1 cellular context compared by ENCODE assay signal in the genomic region with DNA sequence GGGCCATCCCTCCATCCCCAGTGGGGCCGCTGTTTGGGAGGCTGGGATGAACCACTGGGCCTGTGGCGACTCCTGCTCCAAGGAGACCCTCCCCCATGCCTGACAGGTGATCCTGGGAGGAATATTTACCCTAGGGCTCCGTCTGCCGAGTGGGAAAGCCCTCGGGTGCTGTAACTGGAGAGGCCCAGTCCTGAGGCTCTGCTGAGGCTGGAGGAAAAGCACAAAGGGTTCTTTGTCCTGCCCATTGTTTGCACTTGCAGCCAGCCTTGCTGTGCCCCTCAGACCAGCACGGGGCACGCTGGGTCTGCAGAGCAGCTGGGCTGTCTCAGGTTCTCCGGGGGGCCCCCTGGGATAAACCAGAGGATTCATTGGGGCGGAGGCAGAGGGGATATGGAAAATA.
TF ChIP-seq lines count a peak whose summit lies in the region.

No MANE protein-coding gene starts in this region.

TF ChIP-seq in HepG2, 621 proteins besides CTCF, POLR2A, EP300 and RAD21 (continued from another document and continues in another):
- TF ChIP-seq, protein P1, sequence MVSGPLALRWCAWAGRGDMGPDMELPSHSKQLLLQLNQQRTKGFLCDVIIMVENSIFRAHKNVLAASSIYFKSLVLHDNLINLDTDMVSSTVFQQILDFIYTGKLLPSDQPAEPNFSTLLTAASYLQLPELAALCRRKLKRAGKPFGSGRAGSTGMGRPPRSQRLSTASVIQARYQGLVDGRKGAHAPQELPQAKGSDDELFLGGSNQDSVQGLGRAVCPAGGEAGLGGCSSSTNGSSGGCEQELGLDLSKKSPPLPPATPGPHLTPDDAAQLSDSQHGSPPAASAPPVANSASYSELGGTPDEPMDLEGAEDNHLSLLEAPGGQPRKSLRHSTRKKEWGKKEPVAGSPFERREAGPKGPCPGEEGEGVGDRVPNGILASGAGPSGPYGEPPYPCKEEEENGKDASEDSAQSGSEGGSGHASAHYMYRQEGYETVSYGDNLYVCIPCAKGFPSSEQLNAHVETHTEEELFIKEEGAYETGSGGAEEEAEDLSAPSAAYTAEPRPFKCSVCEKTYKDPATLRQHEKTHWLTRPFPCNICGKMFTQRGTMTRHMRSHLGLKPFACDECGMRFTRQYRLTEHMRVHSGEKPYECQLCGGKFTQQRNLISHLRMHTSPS (CRISPR knock-in tag; IDR thresholded peaks at IDR 0.05; ENCODE audit: low read depth): peak; percentile 63
- TF ChIP-seq RXRB (CRISPR knock-in tag; IDR thresholded peaks at IDR 0.05; ENCODE audit: borderline replicate concordance): peak; percentile 41; the same call in 1 of the 2 replicates
- peak; percentile 44; the same call in 1 of the 2 replicates for TF ChIP-seq FOXA3 (CRISPR knock-in tag; IDR thresholded peaks at IDR 0.05)
- TF ChIP-seq HDAC1 (CRISPR knock-in tag; IDR thresholded peaks at IDR 0.05): peak; percentile 63
- no peak for TF ChIP-seq SOX6 (IDR thresholded peaks at IDR 0.05)
- peak; percentile 89 for TF ChIP-seq SOX6 (CRISPR knock-in tag; IDR thresholded peaks at IDR 0.05)
- TF ChIP-seq ZSCAN22 (CRISPR knock-in tag; IDR thresholded peaks at IDR 0.05): peak; percentile 70
- no peak; the same call in 1 of the 2 replicates for TF ChIP-seq ZFP91 (CRISPR knock-in tag; IDR thresholded peaks at IDR 0.05; ENCODE audit: borderline replicate concordance)
- peak; percentile 24; the same call in 1 of the 2 replicates for TF ChIP-seq FOXO1 (CRISPR knock-in tag; IDR thresholded peaks at IDR 0.05)
- no peak for TF ChIP-seq FOXP1 (IDR thresholded peaks at IDR 0.05)
- no peak for TF ChIP-seq FOXP1 (CRISPR knock-in tag; IDR thresholded peaks at IDR 0.05)
- TF ChIP-seq KDM3A (CRISPR knock-in tag; IDR thresholded peaks at IDR 0.05; ENCODE audit: low read depth): no peak
- peak; percentile 54; the same call in 1 of the 2 replicates for TF ChIP-seq RXRA (CRISPR knock-in tag; IDR thresholded peaks at IDR 0.05)
- TF ChIP-seq XRCC5 (optimal IDR thresholded peaks at IDR 0.05; ENCODE audit: low read length): peak; percentile 55
- TF ChIP-seq, protein P2, sequence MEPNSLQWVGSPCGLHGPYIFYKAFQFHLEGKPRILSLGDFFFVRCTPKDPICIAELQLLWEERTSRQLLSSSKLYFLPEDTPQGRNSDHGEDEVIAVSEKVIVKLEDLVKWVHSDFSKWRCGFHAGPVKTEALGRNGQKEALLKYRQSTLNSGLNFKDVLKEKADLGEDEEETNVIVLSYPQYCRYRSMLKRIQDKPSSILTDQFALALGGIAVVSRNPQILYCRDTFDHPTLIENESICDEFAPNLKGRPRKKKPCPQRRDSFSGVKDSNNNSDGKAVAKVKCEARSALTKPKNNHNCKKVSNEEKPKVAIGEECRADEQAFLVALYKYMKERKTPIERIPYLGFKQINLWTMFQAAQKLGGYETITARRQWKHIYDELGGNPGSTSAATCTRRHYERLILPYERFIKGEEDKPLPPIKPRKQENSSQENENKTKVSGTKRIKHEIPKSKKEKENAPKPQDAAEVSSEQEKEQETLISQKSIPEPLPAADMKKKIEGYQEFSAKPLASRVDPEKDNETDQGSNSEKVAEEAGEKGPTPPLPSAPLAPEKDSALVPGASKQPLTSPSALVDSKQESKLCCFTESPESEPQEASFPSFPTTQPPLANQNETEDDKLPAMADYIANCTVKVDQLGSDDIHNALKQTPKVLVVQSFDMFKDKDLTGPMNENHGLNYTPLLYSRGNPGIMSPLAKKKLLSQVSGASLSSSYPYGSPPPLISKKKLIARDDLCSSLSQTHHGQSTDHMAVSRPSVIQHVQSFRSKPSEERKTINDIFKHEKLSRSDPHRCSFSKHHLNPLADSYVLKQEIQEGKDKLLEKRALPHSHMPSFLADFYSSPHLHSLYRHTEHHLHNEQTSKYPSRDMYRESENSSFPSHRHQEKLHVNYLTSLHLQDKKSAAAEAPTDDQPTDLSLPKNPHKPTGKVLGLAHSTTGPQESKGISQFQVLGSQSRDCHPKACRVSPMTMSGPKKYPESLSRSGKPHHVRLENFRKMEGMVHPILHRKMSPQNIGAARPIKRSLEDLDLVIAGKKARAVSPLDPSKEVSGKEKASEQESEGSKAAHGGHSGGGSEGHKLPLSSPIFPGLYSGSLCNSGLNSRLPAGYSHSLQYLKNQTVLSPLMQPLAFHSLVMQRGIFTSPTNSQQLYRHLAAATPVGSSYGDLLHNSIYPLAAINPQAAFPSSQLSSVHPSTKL (CRISPR knock-in tag; IDR thresholded peaks at IDR 0.05): peak; percentile 79
- peak; percentile 49 for TF ChIP-seq PHF21A (CRISPR knock-in tag; IDR thresholded peaks at IDR 0.05)
- no peak for TF ChIP-seq ZNF607 (CRISPR knock-in tag; IDR thresholded peaks at IDR 0.05; ENCODE audit: borderline replicate concordance)
- peak; percentile 69 for TF ChIP-seq RARA (CRISPR knock-in tag; IDR thresholded peaks at IDR 0.05)
- TF ChIP-seq MTA1 (CRISPR knock-in tag; IDR thresholded peaks at IDR 0.05; ENCODE audit: borderline replicate concordance): peak; percentile 79; the same call in 1 of the 2 replicates
- no peak for TF ChIP-seq ZNF225 (CRISPR knock-in tag; IDR thresholded peaks at IDR 0.05)
- TF ChIP-seq BCL6 (CRISPR knock-in tag; IDR thresholded peaks at IDR 0.05): peak; percentile 71
- TF ChIP-seq, protein P3, sequence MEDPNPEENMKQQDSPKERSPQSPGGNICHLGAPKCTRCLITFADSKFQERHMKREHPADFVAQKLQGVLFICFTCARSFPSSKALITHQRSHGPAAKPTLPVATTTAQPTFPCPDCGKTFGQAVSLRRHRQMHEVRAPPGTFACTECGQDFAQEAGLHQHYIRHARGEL (CRISPR knock-in tag; IDR thresholded peaks at IDR 0.05): no peak
- peak; percentile 47; the same call in 1 of the 2 replicates for TF ChIP-seq ZNF687 (CRISPR knock-in tag; IDR thresholded peaks at IDR 0.05)
- no peak for TF ChIP-seq ZNF761 (CRISPR knock-in tag; conservative IDR thresholded peaks at IDR 0.05)
- 0 out of 2 replicates have a peak, but pooled peaks have one; percentile 47 for TF ChIP-seq SOX13 (IDR thresholded peaks at IDR 0.05)
- peak in 1 of 2 experiments; percentile 88; a peak in 2 of 4 replicates for TF ChIP-seq SOX13 (CRISPR knock-in tag; conservative IDR thresholded peaks at IDR 0.05 in 1 of 2, IDR thresholded peaks at IDR 0.05 in 1 of 2)
- 0 out of 2 replicates have a peak, but pooled peaks have one; percentile 26 for TF ChIP-seq HMG20A (CRISPR knock-in tag; IDR thresholded peaks at IDR 0.05; ENCODE audit: borderline replicate concordance)
- no peak for TF ChIP-seq SMARCC2 (IDR thresholded peaks at IDR 0.05)
- peak; percentile 88 for TF ChIP-seq SIX4 (CRISPR knock-in tag; IDR thresholded peaks at IDR 0.05)
- peak; percentile 79; the same call in 1 of the 2 replicates for TF ChIP-seq SOX5 (CRISPR knock-in tag; IDR thresholded peaks at IDR 0.05; ENCODE audit: borderline replicate concordance)
- TF ChIP-seq ZNF331 (CRISPR knock-in tag; IDR thresholded peaks at IDR 0.05): peak; percentile 46; the same call in 1 of the 2 replicates
- peak; percentile 37 for TF ChIP-seq SALL1 (CRISPR knock-in tag; IDR thresholded peaks at IDR 0.05)
- peak; percentile 77 for TF ChIP-seq GATAD2A (CRISPR knock-in tag; IDR thresholded peaks at IDR 0.05)
- no peak for TF ChIP-seq ZNF446 (CRISPR knock-in tag; IDR thresholded peaks at IDR 0.05)
- TF ChIP-seq, protein P4, sequence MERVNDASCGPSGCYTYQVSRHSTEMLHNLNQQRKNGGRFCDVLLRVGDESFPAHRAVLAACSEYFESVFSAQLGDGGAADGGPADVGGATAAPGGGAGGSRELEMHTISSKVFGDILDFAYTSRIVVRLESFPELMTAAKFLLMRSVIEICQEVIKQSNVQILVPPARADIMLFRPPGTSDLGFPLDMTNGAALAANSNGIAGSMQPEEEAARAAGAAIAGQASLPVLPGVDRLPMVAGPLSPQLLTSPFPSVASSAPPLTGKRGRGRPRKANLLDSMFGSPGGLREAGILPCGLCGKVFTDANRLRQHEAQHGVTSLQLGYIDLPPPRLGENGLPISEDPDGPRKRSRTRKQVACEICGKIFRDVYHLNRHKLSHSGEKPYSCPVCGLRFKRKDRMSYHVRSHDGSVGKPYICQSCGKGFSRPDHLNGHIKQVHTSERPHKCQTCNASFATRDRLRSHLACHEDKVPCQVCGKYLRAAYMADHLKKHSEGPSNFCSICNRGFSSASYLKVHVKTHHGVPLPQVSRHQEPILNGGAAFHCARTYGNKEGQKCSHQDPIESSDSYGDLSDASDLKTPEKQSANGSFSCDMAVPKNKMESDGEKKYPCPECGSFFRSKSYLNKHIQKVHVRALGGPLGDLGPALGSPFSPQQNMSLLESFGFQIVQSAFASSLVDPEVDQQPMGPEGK (CRISPR knock-in tag; IDR thresholded peaks at IDR 0.05): peak; percentile 71
- TF ChIP-seq, protein P5, sequence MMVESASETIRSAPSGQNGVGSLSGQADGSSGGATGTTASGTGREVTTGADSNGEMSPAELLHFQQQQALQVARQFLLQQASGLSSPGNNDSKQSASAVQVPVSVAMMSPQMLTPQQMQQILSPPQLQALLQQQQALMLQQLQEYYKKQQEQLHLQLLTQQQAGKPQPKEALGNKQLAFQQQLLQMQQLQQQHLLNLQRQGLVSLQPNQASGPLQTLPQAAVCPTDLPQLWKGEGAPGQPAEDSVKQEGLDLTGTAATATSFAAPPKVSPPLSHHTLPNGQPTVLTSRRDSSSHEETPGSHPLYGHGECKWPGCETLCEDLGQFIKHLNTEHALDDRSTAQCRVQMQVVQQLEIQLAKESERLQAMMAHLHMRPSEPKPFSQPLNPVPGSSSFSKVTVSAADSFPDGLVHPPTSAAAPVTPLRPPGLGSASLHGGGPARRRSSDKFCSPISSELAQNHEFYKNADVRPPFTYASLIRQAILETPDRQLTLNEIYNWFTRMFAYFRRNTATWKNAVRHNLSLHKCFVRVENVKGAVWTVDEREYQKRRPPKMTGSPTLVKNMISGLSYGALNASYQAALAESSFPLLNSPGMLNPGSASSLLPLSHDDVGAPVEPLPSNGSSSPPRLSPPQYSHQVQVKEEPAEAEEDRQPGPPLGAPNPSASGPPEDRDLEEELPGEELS (CRISPR knock-in tag; IDR thresholded peaks at IDR 0.05): peak; percentile 28; the same call in 1 of the 2 replicates
- peak; percentile 78; the same call in 1 of the 2 replicates for TF ChIP-seq HNRNPL (IDR thresholded peaks at IDR 0.05; ENCODE audit: low read depth, low read length)
- TF ChIP-seq, protein P6, sequence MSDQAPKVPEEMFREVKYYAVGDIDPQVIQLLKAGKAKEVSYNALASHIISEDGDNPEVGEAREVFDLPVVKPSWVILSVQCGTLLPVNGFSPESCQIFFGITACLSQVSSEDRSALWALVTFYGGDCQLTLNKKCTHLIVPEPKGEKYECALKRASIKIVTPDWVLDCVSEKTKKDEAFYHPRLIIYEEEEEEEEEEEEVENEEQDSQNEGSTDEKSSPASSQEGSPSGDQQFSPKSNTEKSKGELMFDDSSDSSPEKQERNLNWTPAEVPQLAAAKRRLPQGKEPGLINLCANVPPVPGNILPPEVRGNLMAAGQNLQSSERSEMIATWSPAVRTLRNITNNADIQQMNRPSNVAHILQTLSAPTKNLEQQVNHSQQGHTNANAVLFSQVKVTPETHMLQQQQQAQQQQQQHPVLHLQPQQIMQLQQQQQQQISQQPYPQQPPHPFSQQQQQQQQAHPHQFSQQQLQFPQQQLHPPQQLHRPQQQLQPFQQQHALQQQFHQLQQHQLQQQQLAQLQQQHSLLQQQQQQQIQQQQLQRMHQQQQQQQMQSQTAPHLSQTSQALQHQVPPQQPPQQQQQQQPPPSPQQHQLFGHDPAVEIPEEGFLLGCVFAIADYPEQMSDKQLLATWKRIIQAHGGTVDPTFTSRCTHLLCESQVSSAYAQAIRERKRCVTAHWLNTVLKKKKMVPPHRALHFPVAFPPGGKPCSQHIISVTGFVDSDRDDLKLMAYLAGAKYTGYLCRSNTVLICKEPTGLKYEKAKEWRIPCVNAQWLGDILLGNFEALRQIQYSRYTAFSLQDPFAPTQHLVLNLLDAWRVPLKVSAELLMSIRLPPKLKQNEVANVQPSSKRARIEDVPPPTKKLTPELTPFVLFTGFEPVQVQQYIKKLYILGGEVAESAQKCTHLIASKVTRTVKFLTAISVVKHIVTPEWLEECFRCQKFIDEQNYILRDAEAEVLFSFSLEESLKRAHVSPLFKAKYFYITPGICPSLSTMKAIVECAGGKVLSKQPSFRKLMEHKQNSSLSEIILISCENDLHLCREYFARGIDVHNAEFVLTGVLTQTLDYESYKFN (CRISPR knock-in tag; conservative IDR thresholded peaks at IDR 0.05): peak; percentile 63
- TF ChIP-seq NFYC (CRISPR knock-in tag; IDR thresholded peaks at IDR 0.05): no peak
- no peak for TF ChIP-seq ZNF253 (CRISPR knock-in tag; IDR thresholded peaks at IDR 0.05; ENCODE audit: borderline replicate concordance)
- peak; percentile 96 for TF ChIP-seq HIVEP1 (CRISPR knock-in tag; IDR thresholded peaks at IDR 0.05)
- TF ChIP-seq FOXA1 (IDR thresholded peaks at IDR 0.05): no peak
- peak; percentile 58 for TF ChIP-seq FOXA1 (CRISPR knock-in tag; IDR thresholded peaks at IDR 0.05)
